ENCODE assay signal across 8 cellular contexts in the genomic region with DNA sequence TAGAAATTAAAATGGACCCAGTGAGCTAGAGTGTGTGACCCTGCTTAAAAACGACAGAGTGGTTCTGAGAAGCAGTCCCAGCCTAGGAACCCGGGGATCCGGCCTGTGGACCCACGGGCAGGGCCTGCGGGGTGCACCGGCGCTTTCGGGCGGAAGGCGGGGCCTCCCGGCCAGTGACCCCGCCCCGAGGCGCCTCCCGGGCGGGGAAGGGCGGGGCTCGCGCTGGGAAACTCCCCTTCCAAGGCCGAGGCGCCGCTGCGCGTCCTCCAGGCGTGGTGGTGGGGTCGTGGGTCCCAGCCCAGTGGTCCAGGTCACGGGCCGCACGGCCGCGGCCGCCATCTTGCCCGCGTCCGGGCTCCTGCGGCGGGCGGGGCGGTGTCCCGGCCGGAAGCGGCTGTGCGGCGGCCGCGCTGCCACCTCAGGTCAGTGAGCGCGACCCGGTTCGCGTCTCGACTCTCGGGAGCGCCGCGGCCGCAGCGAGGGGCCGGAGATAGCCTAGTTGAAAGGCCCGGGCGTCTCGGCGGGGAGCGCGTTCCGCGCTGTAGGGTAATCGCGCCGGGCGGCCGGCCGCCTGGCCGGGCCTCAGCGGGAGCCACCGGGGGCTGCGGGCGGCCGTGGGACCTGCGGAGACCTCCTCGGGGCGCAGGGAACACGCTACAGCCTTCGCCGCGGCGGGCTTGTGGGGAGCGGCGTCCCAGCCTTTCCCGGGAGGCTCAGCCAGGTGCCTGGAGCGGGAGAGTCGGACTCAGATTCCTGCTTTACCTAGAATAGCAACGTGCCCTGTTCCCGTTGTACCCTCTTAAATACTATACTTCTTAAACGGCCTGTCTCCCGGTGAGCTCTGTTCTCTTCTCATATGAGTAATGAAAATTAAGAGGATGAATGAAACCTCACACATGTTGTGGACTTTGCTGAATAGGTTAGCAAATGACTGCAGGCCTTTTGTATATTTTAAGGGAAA. TPM values are rescaled to one million over a fixed set of nuclear protein-coding genes. Genes with fewer than 3 reads are reported as not detected.
A peak's percentile ranks its signal among the peaks of the same experiment; 100 is the strongest.
DNase-seq lines count a peak whose midpoint lies in the region; TF ChIP-seq lines count a peak whose summit lies in the region.

A gene (plus strand): TSS at position 234 of the 961 bp plus-strand sequence. CDS start 5,592 bp downstream, outside the sequence.

- H3K9me3 Mint-ChIP-seq in type B pancreatic cell: peaks cover 6% of the 10 kb centered on the region

- H3K36me3 ChIP-seq in H7 (replicated peaks; ENCODE audit: control insufficient read depth, insufficient read depth, low read length) (no peaks in the 10 kb centered on the region), Loucy (ENCODE audit: insufficient read depth, low read length) (no peaks in the 10 kb centered on the region)

- H3F3A ChIP-seq in Loucy (ENCODE audit: low read depth): no peaks in the 10 kb centered on the region; the same call in 1 of the 2 replicates

- H3K9me2 ChIP-seq in Loucy (replicated peaks; ENCODE audit: low read depth, low read length): no peaks in the 10 kb centered on the region

- H3K27ac ChIP-seq in adipose tissue (ENCODE audit: low read depth, low read length): peak within 1 kb of the TSS; percentile 65

- H3K4me1 ChIP-seq in Loucy (ENCODE audit: insufficient read depth, low read length, poor library complexity, severe bottlenecking): peaks cover 52% of the 10 kb centered on the region

- peak within 1 kb of the TSS; percentile 92 for H3K9ac ChIP-seq in Loucy (ENCODE audit: low read depth, low read length, poor library complexity, severe bottlenecking)

- peaks cover 15% of the 10 kb centered on the region for H4K20me1 ChIP-seq in Loucy (ENCODE audit: insufficient read depth, low read length, poor library complexity, severe bottlenecking)

- peaks cover 25% of the 10 kb centered on the region for H3K36me3 Mint-ChIP-seq in type B pancreatic cell

- no peaks in the 10 kb centered on the region for H3K27me3 ChIP-seq in H7 (ENCODE audit: control insufficient read depth, insufficient read depth, low read length)
- no peaks in the 10 kb centered on the region for H3K27me3 ChIP-seq in Loucy (ENCODE audit: insufficient read depth, low read length, poor library complexity, severe bottlenecking)

- H3K4me3 ChIP-seq in GM08714 (ENCODE audit: low read length): peak within 1 kb of the TSS; percentile 99
- H3K4me3 ChIP-seq in H7 (ENCODE audit: insufficient read depth, low read depth, low read length): peak within 1 kb of the TSS; percentile 80
- H3K4me3 ChIP-seq in Loucy (ENCODE audit: low read length, poor library complexity, severe bottlenecking): peak within 1 kb of the TSS; percentile 99

- H3K9me3 ChIP-seq in Loucy (ENCODE audit: insufficient read depth, low read depth, low read length): no peaks in the 10 kb centered on the region

- H3K79me2 ChIP-seq in Loucy (ENCODE audit: insufficient read depth, low read length): peaks cover 48% of the 10 kb centered on the region

- peak; percentile 95 for DNase-seq in H7
- DNase-seq in T-helper 1 cell: peak; percentile 68 to 82 (median 76)
- DNase-seq in cardiac septum (ENCODE audit: low spot score): peak; percentile 96
- DNase-seq in posterior cingulate gyrus: peak; percentile 68 to 97 (median 82)
- peak; percentile 86 for DNase-seq in type B pancreatic cell (ENCODE audit: extremely low spot score, unreplicated experiment)

- peak within 1 kb of the TSS; percentile 91 for H3K4me2 ChIP-seq in Loucy (ENCODE audit: low read depth, low read length, poor library complexity, severe bottlenecking)

- H3K27ac Mint-ChIP-seq in type B pancreatic cell: peak within 1 kb of the TSS; percentile 90

- TF ChIP-seq CTCF in Loucy (conservative IDR thresholded peaks at IDR 0.05; ENCODE audit: low read length): no peak
- no peak for TF ChIP-seq CTCF in type B pancreatic cell (conservative IDR thresholded peaks at IDR 0.05)

- WGBS in adipose tissue, 3 donors: 0 to 1% (median 0%) methylated on average over 86 to 96 of the region's 96 CpGs

- H3K4me1 Mint-ChIP-seq in type B pancreatic cell (ENCODE audit: unreplicated experiment): peaks cover 25% of the 10 kb centered on the region

- peak within 1 kb of the TSS; percentile 64 for H2AFZ ChIP-seq in Loucy (ENCODE audit: low read length)

- intact Hi-C loops in cardiac septum (cut with DNase I): no loop called here
- intact Hi-C loops in posterior cingulate gyrus (cut with DNase I): loop anchor here (5.0 to 10.0 kb wide), 2 partner anchors 75 to 382 kb away; a partner anchor contains a TSS

- no peaks in the 10 kb centered on the region for H3K27me3 Mint-ChIP-seq in type B pancreatic cell

- H3K4me3 Mint-ChIP-seq in type B pancreatic cell: peak within 1 kb of the TSS; percentile 88

RNA-seq across cellular contexts. Expression of the gene that starts here (rescaled TPM):
- 51.4 and 53.9 TPM in 2 replicates for total RNA-seq in H7 (2014; rRNA removed; shearing (Covaris generic))
- 10 to 100 TPM; 12.6 to 15.1 (median 13.5) TPM for polyA plus RNA-seq in adipose tissue
- 24.9 TPM for total RNA-seq in cardiac septum
- total RNA-seq in type B pancreatic cell (ENCODE audit: low replicate concordance): 43.6 and 49.9 TPM in 2 replicates

Comparison
In these comparisons a context has a peak if more than half of its experiments do, and no peak if none do; other contexts are left out.
1. Peak in every context shown above with its lines: DNase-seq, H3K4me3 ChIP-seq and H3K27ac ChIP-seq.